In the genomic region with DNA sequence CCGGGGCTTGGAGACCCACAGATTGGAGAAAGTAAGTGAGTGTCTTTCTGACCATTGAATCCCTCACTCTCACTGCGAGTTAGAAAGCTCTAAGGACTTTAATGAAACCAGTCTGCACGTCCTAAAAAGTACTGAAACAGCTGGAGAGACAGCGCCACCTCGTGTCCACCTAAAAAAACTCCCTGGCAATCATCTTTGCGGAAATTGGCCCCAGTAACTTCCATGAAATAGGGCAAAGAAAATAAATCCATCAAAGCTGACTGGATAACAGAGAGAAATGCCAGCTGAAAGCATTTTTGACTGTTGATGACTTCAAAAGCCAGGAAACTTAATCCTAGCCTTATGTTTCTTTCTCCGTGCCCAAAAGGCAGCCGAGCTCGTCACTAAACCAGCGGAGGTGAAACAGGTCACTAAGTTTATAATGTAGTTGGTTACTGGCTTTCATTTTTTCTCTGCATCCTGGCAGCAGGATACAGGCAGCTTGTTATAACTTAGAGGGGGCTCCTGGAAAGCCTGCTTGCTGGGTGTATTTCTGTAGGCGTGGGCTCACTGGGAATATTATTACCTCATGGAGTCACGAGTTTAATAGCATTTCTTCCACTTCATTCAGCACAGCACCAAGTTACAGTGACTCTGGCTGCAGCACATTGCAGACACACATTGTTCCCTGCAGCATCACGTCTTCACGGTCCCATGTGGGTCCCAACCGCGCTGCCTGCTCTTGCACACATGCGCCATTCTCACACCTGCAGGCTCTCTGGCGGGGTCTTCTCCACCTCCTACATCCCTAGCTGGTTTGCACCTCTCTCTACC, we compare ENCODE assay signal across 8 cellular contexts.
DNase-seq lines count a peak whose midpoint lies in the region; ATAC-seq, FAIRE-seq and TF ChIP-seq lines count a peak whose summit lies in the region.

No MANE protein-coding gene starts in this region.

- no peak overlapping the region for H3K27ac ChIP-seq in kidney (ENCODE audit: low read depth in 2 of 2, low read length in 2 of 2)

- H3K36me3 ChIP-seq in bronchial epithelial cell (ENCODE audit: control insufficient read depth, insufficient read depth, low read length) (no peaks in the 10 kb centered on the region), kidney (ENCODE audit: control insufficient read depth in 1 of 2, insufficient read depth in 2 of 2, low read length in 2 of 2) (no peaks in the 10 kb centered on the region)

- H3K9ac ChIP-seq in kidney (ENCODE audit: low read length in 2 of 2), result no peak overlapping the region

- ATAC-seq in HG03342 (IDR thresholded peaks at IDR 0.05; ENCODE audit: unreplicated experiment), result no peak

- FAIRE-seq in GM19239 (lab: Jason Lieb, UNC) (peak; percentile 31), TTC549 (lab: Jason Lieb, UNC) (peak; percentile 99), bronchial epithelial cell (lab: Jason Lieb, UNC) (no peak), kidney (lab: Jason Lieb, UNC) (peak; percentile 89)

- no peaks in the 10 kb centered on the region for H3K4me1 ChIP-seq in kidney (ENCODE audit: control insufficient read depth in 1 of 2, insufficient read depth in 1 of 2, low read depth in 1 of 2, low read length in 2 of 2)

- peak; percentile 81 for TF ChIP-seq CTCF in bronchial epithelial cell (IDR thresholded peaks at IDR 0.05; ENCODE audit: insufficient read depth, low read length, severe bottlenecking)
- TF ChIP-seq CTCF in kidney (IDR thresholded peaks at IDR 0.05; ENCODE audit: borderline replicate concordance, extremely low read depth, insufficient read depth), result peak; percentile 81

- intact Hi-C loops in kidney (cut with DNase I), result loop anchor here (5.0 kb wide), 1 partner anchor 130 kb away; no protein-coding TSS in a partner anchor

- no peak overlapping the region for H3K4me3 ChIP-seq in bronchial epithelial cell (ENCODE audit: low read depth, low read length)
- H3K4me3 ChIP-seq in kidney (ENCODE audit: low read length in 2 of 2), result peak overlapping the region; percentile 43 to 49

- no peaks in the 10 kb centered on the region for H3K27me3 ChIP-seq in bronchial epithelial cell (ENCODE audit: control insufficient read depth, insufficient read depth, low read length)

- no peaks in the 10 kb centered on the region for H3K9me3 ChIP-seq in kidney (ENCODE audit: control insufficient read depth in 1 of 2, low read length in 2 of 2)

- DNase-seq in AG08396 (ENCODE audit: low spot score) (peak; percentile 39), GM19239 (ENCODE audit: insufficient read length, low spot score) (peak; percentile 29), NCI-H2081 (lab: John Stamatoyannopoulos, UW) (peak; percentile 64 to 67), bronchial epithelial cell (ENCODE audit: low read depth) (peak; percentile 58), kidney (no peak)
- DNase-seq in stimulated activated CD4-positive, alpha-beta T cell treated with anti-CD3 and anti-CD28 coated beads, Interleukin-1b, Interleukin-23, amount 100 ng/mL, for 4 hours (ENCODE audit: low read depth in 2 of 2), result peak; percentile 25 to 46
